ENCODE assay signal across 16 cellular contexts in genomic region chr6:16621002-16621401, GRCh38.
"Had no signal": no experiment of that assay in that cellular context is flagged by ENCODE, and none has a peak within 500 bp of the region (broad histone marks: within the 10 kb centered on the region; RNA-seq: fewer than 3 reads in every experiment).

No MANE protein-coding gene starts in this region.

- H3K27me3 Mint-ChIP-seq: brain; naive B cell; stimulated activated naive B cell treated with anti-CD40 and anti-IgM and Interleukin-4, amounts not matched to agents 10 μg/mL and 1 μg/mL and 100 μg/mL, for 72 hours had no signal

- H3K27me3 ChIP-seq: foreskin keratinocyte had no signal

- DNase-seq: activated effector memory CD4-positive, alpha-beta T cell treated with anti-CD3 and anti-CD28 coated beads, Interleukin-2, amount 50 U/mL, for 16 hours; activated T-cell treated with anti-CD3 and anti-CD28 coated beads, Interleukin-2, amount 50 U/mL, for 1 hour; amygdala; cerebellar nuclear complex; dermis blood vessel endothelial cell; foreskin keratinocyte; left cardiac atrium; naive B cell; posterior cingulate gyrus; right cardiac atrium; small intestine; stimulated activated naive B cell treated with anti-CD40 and anti-IgM and Interleukin-4, amounts not matched to agents 10 μg/mL and 1 μg/mL and 100 μg/mL, for 72 hours; trophoblast cell had no signal

- H3K4me3 Mint-ChIP-seq: brain; naive B cell; stimulated activated naive B cell treated with anti-CD40 and anti-IgM and Interleukin-4, amounts not matched to agents 10 μg/mL and 1 μg/mL and 100 μg/mL, for 72 hours had no signal

- H3K27ac ChIP-seq: foreskin keratinocyte had no signal

- ATAC-seq: activated naive CD4-positive, alpha-beta T cell treated with anti-CD3 and anti-CD28 coated beads, Interleukin-2, amount 50 U/mL, for 72 hours; foreskin keratinocyte; left cardiac atrium; right cardiac atrium; stimulated activated naive B cell treated with anti-CD40 and anti-IgM and Interleukin-4, amounts not matched to agents 10 μg/mL and 1 μg/mL and 100 μg/mL, for 72 hours had no signal

- H3K4me3 ChIP-seq: lung had no signal

- H3K9me3 Mint-ChIP-seq: brain had no signal

- H3K27ac Mint-ChIP-seq: activated naive CD4-positive, alpha-beta T cell treated with anti-CD3 and anti-CD28 coated beads, Interleukin-2, amount 50 U/mL, for 72 hours had no signal

- H3K36me3 Mint-ChIP-seq: naive B cell had no signal
